Comparison of ENCODE assay signal across 8 cellular contexts in the genomic region with DNA sequence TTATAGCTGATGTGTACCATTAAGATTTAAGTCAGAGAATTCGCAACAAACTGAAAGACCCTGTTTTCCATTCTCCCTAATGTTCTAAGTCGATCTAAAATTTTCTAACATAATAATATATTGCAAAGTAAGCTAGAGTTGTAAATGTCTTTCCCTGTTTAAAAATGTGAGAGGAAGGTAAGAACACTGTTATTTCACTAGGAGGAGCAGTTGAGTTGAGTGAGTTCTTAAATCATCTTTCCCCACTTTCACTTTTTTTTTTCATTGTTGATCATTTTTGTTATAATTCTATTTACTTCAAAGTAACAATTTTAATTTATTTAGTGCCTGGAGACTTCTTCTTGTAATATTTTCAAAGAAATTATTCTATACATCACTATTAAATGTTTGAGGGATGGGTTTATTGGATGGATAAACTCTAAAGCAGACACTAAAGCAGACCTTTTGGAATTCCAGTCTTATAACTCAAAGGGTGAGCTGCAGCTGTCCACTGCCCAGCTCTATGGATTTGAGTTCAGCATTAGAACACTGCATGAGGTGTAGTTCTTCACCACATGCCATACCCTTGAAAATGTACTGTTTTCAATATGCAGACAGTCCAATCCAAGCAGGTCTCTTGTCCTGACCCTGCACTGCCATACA.
DNase-seq lines count a peak whose midpoint lies in the region; ATAC-seq and TF ChIP-seq lines count a peak whose summit lies in the region.

No MANE protein-coding gene starts in this region.

- TF ChIP-seq CTCF in HCT116 (IDR thresholded peaks at IDR 0.05 in 2 of 3, conservative IDR thresholded peaks at IDR 0.05 in 1 of 3; ENCODE audit: borderline replicate concordance in 1 of 3, insufficient read depth in 1 of 3, low read depth in 2 of 3, low read length in 2 of 3) (peak; percentile 32 to 52 (median 39); a peak in 4 of 6 replicates), RWPE1 (conservative IDR thresholded peaks at IDR 0.05; ENCODE audit: low read depth) (peak; percentile 82), foreskin keratinocyte (conservative IDR thresholded peaks at IDR 0.05) (peak; percentile 65), transverse colon (IDR thresholded peaks at IDR 0.05) (peak in 4 of 5 experiments; percentile 37 to 50 (median 46)), stomach (IDR thresholded peaks at IDR 0.05) (peak in 3 of 7 experiments; percentile 25 to 45 (median 33))

- TF ChIP-seq POLR2A in HCT116 (IDR thresholded peaks at IDR 0.05; ENCODE audit: borderline replicate concordance, extremely low read depth, insufficient read depth, insufficient read length) (no peak), transverse colon (IDR thresholded peaks at IDR 0.05) (no peak), stomach (IDR thresholded peaks at IDR 0.05) (no peak)

- in situ Hi-C loops in transverse colon (cut with MboI; ENCODE audit: low pct_ligation_motif_present in 1 of 4, low pct_unique_long_range_greater_than_20kb in 1 of 4, low sequenced_read_pairs in 3 of 4) = loop anchor here in 3 of 4 donors (10.0 to 25.0 kb wide), 3 partner anchors 554 to 704 kb away; no protein-coding TSS in a partner anchor

- no TSS peak for BruUV-seq in HCT116 (replicated peaks; lab: Mats Ljungman, UMichigan)

- no peak overlapping the region for H3K4me2 ChIP-seq in HCT116 (ENCODE audit: low read length)

- H3K36me3 ChIP-seq in HCT116 (ENCODE audit: control insufficient read depth in 1 of 2, insufficient read depth in 2 of 2, low read length in 2 of 2) (no peaks in the 10 kb centered on the region), transverse colon (no peaks in the 10 kb centered on the region), stomach (no peaks in the 10 kb centered on the region)

- TF ChIP-seq EP300 in transverse colon (IDR thresholded peaks at IDR 0.05; ENCODE audit: low read depth) = no peak
- no peak for TF ChIP-seq EP300 in stomach (IDR thresholded peaks at IDR 0.05)

- H3K4me1 ChIP-seq in HCT116 (ENCODE audit: control insufficient read depth in 1 of 2, insufficient read depth in 2 of 2, low read length in 2 of 2) = no peaks in the 10 kb centered on the region
- H3K4me1 ChIP-seq in foreskin keratinocyte = no peaks in the 10 kb centered on the region
- peaks cover 0 to 18% (median 2%) of the 10 kb centered on the region in 4 donors for H3K4me1 ChIP-seq in transverse colon
- H3K4me1 ChIP-seq in stomach = peaks cover 0 to 17% (median 3%) of the 10 kb centered on the region in 4 donors

- no peak overlapping the region for H2AFZ ChIP-seq in HCT116 (ENCODE audit: low read depth, low read length, poor library complexity, severe bottlenecking)

- H3K9me2 ChIP-seq in HCT116 (ENCODE audit: insufficient read depth) = no peaks in the 10 kb centered on the region

- H3K27ac ChIP-seq in HCT116 (ENCODE audit: low read depth, low read length) = no peak overlapping the region
- H3K27ac ChIP-seq in RWPE1 = no peak overlapping the region
- no peak overlapping the region for H3K27ac ChIP-seq in foreskin keratinocyte
- H3K27ac ChIP-seq in transverse colon = peak overlapping the region in 1 of 4 donors; percentile 56
- no peak overlapping the region for H3K27ac ChIP-seq in stomach

- peak; percentile 52 for DNase-seq in COLO829 (ENCODE audit: low spot score)
- DNase-seq in HCT116 (ENCODE audit: low read depth, low spot score) = no peak
- peak; percentile 17 for DNase-seq in RWPE1 (ENCODE audit: low spot score)
- no peak for DNase-seq in foreskin keratinocyte
- no peak for DNase-seq in transverse colon
- no peak for DNase-seq in stomach
- no peak for DNase-seq in HK-2 (ENCODE audit: unreplicated experiment)

- intact Hi-C loops in HCT116 (cut with micrococcal nuclease) (loop anchor here (2.0 to 10.0 kb wide), 2 partner anchors 702 to 1362 kb away; a partner anchor contains a TSS), transverse colon (cut with DNase I; ENCODE audit: low total_unique reads) (loop anchor here (10.0 kb wide), 2 partner anchors 182 to 702 kb away; a partner anchor contains a TSS), stomach (cut with DNase I; ENCODE audit: low total_unique reads) (loop anchor here (10.0 kb wide), 1 partner anchor 552 kb away; no protein-coding TSS in a partner anchor)

- POLR2A ChIA-PET in HCT116 (lab: Charles Lee) (no interaction called here), RWPE1 (lab: Yijun Ruan, JAX; ENCODE audit: low non-redundant PET) (no interaction called here)

- no peaks in the 10 kb centered on the region for H3K9me3 ChIP-seq in HCT116 (ENCODE audit: control insufficient read depth in 1 of 2, insufficient read depth in 1 of 2, low read depth in 1 of 2, low read length in 2 of 2)
- H3K9me3 ChIP-seq in transverse colon = no peaks in the 10 kb centered on the region
- H3K9me3 ChIP-seq in stomach = no peaks in the 10 kb centered on the region

- peak; percentile 49 for TF ChIP-seq RAD21 in HCT116 (IDR thresholded peaks at IDR 0.05; ENCODE audit: low read depth)

- no peak for ATAC-seq in HCT116
- ATAC-seq in foreskin keratinocyte = no peak
- ATAC-seq in HG02981 (IDR thresholded peaks at IDR 0.05; ENCODE audit: unreplicated experiment) = no peak

- 41 to 47% methylated on average over 2 of the region's 2 CpGs for WGBS in transverse colon (ENCODE audit: low coverage in 1 of 2), 2 donors
- 41 to 59% (median 45%) methylated on average over 2 of the region's 2 CpGs for WGBS in stomach, 5 donors

- RAD21 ChIA-PET in HCT116 (lab: Charles Lee; ENCODE audit: low non-redundant PET in 1 of 2, low total read pairs in 2 of 2, uncharacterized antibody in 2 of 2, unreplicated experiment in 2 of 2) = interaction anchor here in 1 of 2 experiments (0.7 kb wide), 1 partner anchor 612 kb away, joined by 3 read pairs; no protein-coding TSS in a partner anchor

- H3K4me3 ChIP-seq in HCT116 (replicated peaks in 1 of 2; ENCODE audit: low read depth in 1 of 2, low read length in 2 of 2) = no peak overlapping the region
- H3K4me3 ChIP-seq in transverse colon = no peak overlapping the region
- H3K4me3 ChIP-seq in stomach = no peak overlapping the region

- CTCF ChIA-PET in HCT116 (lab: Charles Lee) = interaction anchor here (0.7 to 1.7 kb wide), 2 partner anchors 701 to 703 kb away, joined by 3 to 6 read pairs; no protein-coding TSS in a partner anchor
- CTCF ChIA-PET in RWPE1 (lab: Yijun Ruan, JAX) = interaction anchor here (0.6 to 0.7 kb wide), 11 partner anchors 25 to 1170 kb away, joined by 3 to 7 read pairs (median 4); no protein-coding TSS in a partner anchor

- H3K79me2 ChIP-seq in HCT116 (ENCODE audit: insufficient read depth, low read length) = no peaks in the 10 kb centered on the region

- no peaks in the 10 kb centered on the region for H3K27me3 ChIP-seq in HCT116 (ENCODE audit: insufficient read depth, low read length)
- H3K27me3 ChIP-seq in foreskin keratinocyte = no peaks in the 10 kb centered on the region
- no peaks in the 10 kb centered on the region for H3K27me3 ChIP-seq in transverse colon
- H3K27me3 ChIP-seq in stomach = no peaks in the 10 kb centered on the region

- no peaks in the 10 kb centered on the region for H4K20me1 ChIP-seq in HCT116 (ENCODE audit: insufficient read depth)

- H3K9ac ChIP-seq in HCT116 (ENCODE audit: low read length) = no peak overlapping the region

TF ChIP-seq in HCT116, 20 proteins besides CTCF, POLR2A, EP300 and RAD21 (continues in another document):
- TF ChIP-seq EZH2 (IDR thresholded peaks at IDR 0.05) = no peak
- no peak for TF ChIP-seq TCF7L2 (IDR thresholded peaks at IDR 0.05; ENCODE audit: borderline replicate concordance, extremely low read depth, insufficient read depth, insufficient read length)
- TF ChIP-seq, protein P1, sequence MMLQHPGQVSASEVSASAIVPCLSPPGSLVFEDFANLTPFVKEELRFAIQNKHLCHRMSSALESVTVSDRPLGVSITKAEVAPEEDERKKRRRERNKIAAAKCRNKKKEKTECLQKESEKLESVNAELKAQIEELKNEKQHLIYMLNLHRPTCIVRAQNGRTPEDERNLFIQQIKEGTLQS (IDR thresholded peaks at IDR 0.05) = no peak
- TF ChIP-seq EGR1 (IDR thresholded peaks at IDR 0.05; ENCODE audit: low read depth) = no peak
- TF ChIP-seq CEBPB (IDR thresholded peaks at IDR 0.05; ENCODE audit: low read depth) = no peak
- TF ChIP-seq ZFX (IDR thresholded peaks at IDR 0.05) = no peak
- TF ChIP-seq, protein P2, sequence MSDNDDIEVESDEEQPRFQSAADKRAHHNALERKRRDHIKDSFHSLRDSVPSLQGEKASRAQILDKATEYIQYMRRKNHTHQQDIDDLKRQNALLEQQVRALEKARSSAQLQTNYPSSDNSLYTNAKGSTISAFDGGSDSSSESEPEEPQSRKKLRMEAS (IDR thresholded peaks at IDR 0.05) = no peak
- TF ChIP-seq, protein P3, sequence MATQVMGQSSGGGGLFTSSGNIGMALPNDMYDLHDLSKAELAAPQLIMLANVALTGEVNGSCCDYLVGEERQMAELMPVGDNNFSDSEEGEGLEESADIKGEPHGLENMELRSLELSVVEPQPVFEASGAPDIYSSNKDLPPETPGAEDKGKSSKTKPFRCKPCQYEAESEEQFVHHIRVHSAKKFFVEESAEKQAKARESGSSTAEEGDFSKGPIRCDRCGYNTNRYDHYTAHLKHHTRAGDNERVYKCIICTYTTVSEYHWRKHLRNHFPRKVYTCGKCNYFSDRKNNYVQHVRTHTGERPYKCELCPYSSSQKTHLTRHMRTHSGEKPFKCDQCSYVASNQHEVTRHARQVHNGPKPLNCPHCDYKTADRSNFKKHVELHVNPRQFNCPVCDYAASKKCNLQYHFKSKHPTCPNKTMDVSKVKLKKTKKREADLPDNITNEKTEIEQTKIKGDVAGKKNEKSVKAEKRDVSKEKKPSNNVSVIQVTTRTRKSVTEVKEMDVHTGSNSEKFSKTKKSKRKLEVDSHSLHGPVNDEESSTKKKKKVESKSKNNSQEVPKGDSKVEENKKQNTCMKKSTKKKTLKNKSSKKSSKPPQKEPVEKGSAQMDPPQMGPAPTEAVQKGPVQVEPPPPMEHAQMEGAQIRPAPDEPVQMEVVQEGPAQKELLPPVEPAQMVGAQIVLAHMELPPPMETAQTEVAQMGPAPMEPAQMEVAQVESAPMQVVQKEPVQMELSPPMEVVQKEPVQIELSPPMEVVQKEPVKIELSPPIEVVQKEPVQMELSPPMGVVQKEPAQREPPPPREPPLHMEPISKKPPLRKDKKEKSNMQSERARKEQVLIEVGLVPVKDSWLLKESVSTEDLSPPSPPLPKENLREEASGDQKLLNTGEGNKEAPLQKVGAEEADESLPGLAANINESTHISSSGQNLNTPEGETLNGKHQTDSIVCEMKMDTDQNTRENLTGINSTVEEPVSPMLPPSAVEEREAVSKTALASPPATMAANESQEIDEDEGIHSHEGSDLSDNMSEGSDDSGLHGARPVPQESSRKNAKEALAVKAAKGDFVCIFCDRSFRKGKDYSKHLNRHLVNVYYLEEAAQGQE (IDR thresholded peaks at IDR 0.05; ENCODE audit: low read depth) = no peak
- TF ChIP-seq JUND (IDR thresholded peaks at IDR 0.05) = no peak
- TF ChIP-seq YY1 (IDR thresholded peaks at IDR 0.05; ENCODE audit: extremely low read depth, insufficient replicate concordance, low read depth, low read length) = no peak
- no peak for TF ChIP-seq SP1 (IDR thresholded peaks at IDR 0.05; ENCODE audit: low read depth)
- TF ChIP-seq ZNF274 (IDR thresholded peaks at IDR 0.05; ENCODE audit: low read depth, low read length) = no peak
- TF ChIP-seq FOSL1 (IDR thresholded peaks at IDR 0.05; ENCODE audit: low read depth) = no peak
- no peak for TF ChIP-seq CBX3 (IDR thresholded peaks at IDR 0.05; ENCODE audit: low read depth)

Comparison
In these comparisons a context has a peak if more than half of its experiments do, and no peak if none do; other contexts are left out.
1. DNase-seq: peak in COLO829 (single experiment) and RWPE1 (single experiment); none in HCT116 (single experiment), foreskin keratinocyte (0 of 2), transverse colon (single experiment), stomach (single experiment) and HK-2 (single experiment).